11 cellular contexts compared by ENCODE assay signal in the genomic region with DNA sequence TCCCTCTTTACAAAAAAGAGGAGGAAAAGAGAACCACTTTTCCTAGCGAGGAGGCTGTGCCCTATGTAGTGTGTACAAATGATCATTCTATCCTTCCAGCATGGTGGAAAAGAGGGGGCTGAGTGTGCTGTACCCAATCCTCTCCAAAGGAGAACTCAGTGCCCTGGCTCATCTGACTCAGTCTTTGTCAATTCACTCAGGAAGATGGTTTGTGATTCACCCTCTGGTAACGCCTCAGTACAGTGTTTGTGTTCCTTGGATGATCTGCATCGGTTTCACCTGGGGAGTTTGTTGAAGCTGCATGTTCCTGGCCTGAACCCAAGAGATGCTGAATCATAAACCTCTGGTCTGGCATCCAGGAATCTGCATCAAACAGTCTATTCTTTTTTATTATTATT. TPM values are rescaled to one million over a fixed set of nuclear protein-coding genes. Genes with fewer than 3 reads are reported as not detected.
A peak's percentile ranks its signal among the peaks of the same experiment; 100 is the strongest.
DNase-seq lines count a peak whose midpoint lies in the region; ATAC-seq and TF ChIP-seq lines count a peak whose summit lies in the region.
"Had no signal": no experiment of that assay in that cellular context is flagged by ENCODE, and none has a peak within 500 bp of the region (broad histone marks: within the 10 kb centered on the region; RNA-seq: fewer than 3 reads in every experiment).

No MANE protein-coding gene starts in this region.

- peak; percentile 62 for DNase-seq in activated CD4-positive, alpha-beta memory T cell treated with anti-CD3 and anti-CD28 coated beads for 36 hours
- DNase-seq in activated CD4-positive, alpha-beta memory T cell treated with anti-CD3 and anti-CD28 coated beads, Interleukin-2, amount 10 ng/mL, durations not matched to agents 7 days and 5 days, result no peak
- DNase-seq in SJSA1 (ENCODE audit: low read depth in 1 of 2, low spot score in 2 of 2) (peak; percentile 46 to 61), foreskin keratinocyte (peak; percentile 98 to 99), upper lobe of right lung (no peak), left lobe of liver (ENCODE audit: low spot score) (no peak), NCI-H526 (lab: John Stamatoyannopoulos, UW) (no peak)
- no peak for DNase-seq in stimulated activated naive B cell treated with anti-CD40 and anti-IgM and Interleukin-4, amounts not matched to agents 10 μg/mL and 1 μg/mL and 100 μg/mL, for 72 hours
- DNase-seq: activated CD8-positive, alpha-beta memory T cell treated with anti-CD3 and anti-CD28 coated beads, Interleukin-2, amount 50 U/mL, for 4 hours; nephron progenitor cell had no signal

- no peaks in the 10 kb centered on the region for H3K9me3 Mint-ChIP-seq in activated CD4-positive, alpha-beta memory T cell treated with anti-CD3 and anti-CD28 coated beads for 36 hours
- no peaks in the 10 kb centered on the region for H3K9me3 Mint-ChIP-seq in activated CD4-positive, alpha-beta memory T cell treated with anti-CD3 and anti-CD28 coated beads, Interleukin-2, amount 10 ng/mL, durations not matched to agents 7 days and 5 days
- H3K9me3 Mint-ChIP-seq in stimulated activated naive B cell treated with anti-CD40 and anti-IgM and Interleukin-4, amounts not matched to agents 10 μg/mL and 1 μg/mL and 100 μg/mL, for 72 hours, result no peaks in the 10 kb centered on the region
- H3K9me3 Mint-ChIP-seq: nephron progenitor cell had no signal

- no peak overlapping the region for H3K4me3 Mint-ChIP-seq in activated CD4-positive, alpha-beta memory T cell treated with anti-CD3 and anti-CD28 coated beads for 36 hours
- H3K4me3 Mint-ChIP-seq in activated CD4-positive, alpha-beta memory T cell treated with anti-CD3 and anti-CD28 coated beads, Interleukin-2, amount 10 ng/mL, durations not matched to agents 7 days and 5 days, result no peak overlapping the region
- no peak overlapping the region for H3K4me3 Mint-ChIP-seq in stimulated activated naive B cell treated with anti-CD40 and anti-IgM and Interleukin-4, amounts not matched to agents 10 μg/mL and 1 μg/mL and 100 μg/mL, for 72 hours
- H3K4me3 Mint-ChIP-seq: nephron progenitor cell had no signal

- H3K4me1 ChIP-seq in SJSA1 (replicated peaks) (peaks cover 7% of the 10 kb centered on the region), foreskin keratinocyte (peaks cover 21% of the 10 kb centered on the region), upper lobe of right lung (no peaks in the 10 kb centered on the region)

- POLR2A ChIA-PET in activated CD4-positive, alpha-beta memory T cell treated with anti-CD3 and anti-CD28 coated beads for 36 hours (lab: Charles Lee), result no interaction called here
- POLR2A ChIA-PET in activated CD4-positive, alpha-beta memory T cell treated with anti-CD3 and anti-CD28 coated beads, Interleukin-2, amount 10 ng/mL, durations not matched to agents 7 days and 5 days (lab: Charles Lee), result no interaction called here

- H3K27ac Mint-ChIP-seq in activated CD4-positive, alpha-beta memory T cell treated with anti-CD3 and anti-CD28 coated beads for 36 hours, result no peak overlapping the region
- H3K27ac Mint-ChIP-seq in activated CD4-positive, alpha-beta memory T cell treated with anti-CD3 and anti-CD28 coated beads, Interleukin-2, amount 10 ng/mL, durations not matched to agents 7 days and 5 days, result no peak overlapping the region
- H3K27ac Mint-ChIP-seq in stimulated activated naive B cell treated with anti-CD40 and anti-IgM and Interleukin-4, amounts not matched to agents 10 μg/mL and 1 μg/mL and 100 μg/mL, for 72 hours, result no peak overlapping the region
- H3K27ac Mint-ChIP-seq: nephron progenitor cell had no signal

- H3K27me3 Mint-ChIP-seq in activated CD4-positive, alpha-beta memory T cell treated with anti-CD3 and anti-CD28 coated beads for 36 hours, result peaks cover 24% of the 10 kb centered on the region
- H3K27me3 Mint-ChIP-seq in activated CD4-positive, alpha-beta memory T cell treated with anti-CD3 and anti-CD28 coated beads, Interleukin-2, amount 10 ng/mL, durations not matched to agents 7 days and 5 days, result peaks cover 21% of the 10 kb centered on the region
- peaks cover 0 to 4% of the 10 kb centered on the region in 2 donors for H3K27me3 Mint-ChIP-seq in stimulated activated naive B cell treated with anti-CD40 and anti-IgM and Interleukin-4, amounts not matched to agents 10 μg/mL and 1 μg/mL and 100 μg/mL, for 72 hours

- TF ChIP-seq CTCF in foreskin keratinocyte (conservative IDR thresholded peaks at IDR 0.05) (no peak), upper lobe of right lung (IDR thresholded peaks at IDR 0.05) (no peak)

- H3K9me3 ChIP-seq in SJSA1 (replicated peaks), result no peaks in the 10 kb centered on the region
- no peaks in the 10 kb centered on the region for H3K9me3 ChIP-seq in upper lobe of right lung

- no peak overlapping the region for H3K27ac ChIP-seq in SJSA1
- peak overlapping the region; percentile 91 for H3K27ac ChIP-seq in foreskin keratinocyte
- no peak overlapping the region for H3K27ac ChIP-seq in upper lobe of right lung
- H3K27ac ChIP-seq: HL-60 had no signal

- peaks cover 9% of the 10 kb centered on the region for H3K4me1 Mint-ChIP-seq in activated CD4-positive, alpha-beta memory T cell treated with anti-CD3 and anti-CD28 coated beads for 36 hours (ENCODE audit: low read depth)
- H3K4me1 Mint-ChIP-seq in activated CD4-positive, alpha-beta memory T cell treated with anti-CD3 and anti-CD28 coated beads, Interleukin-2, amount 10 ng/mL, durations not matched to agents 7 days and 5 days, result peaks cover 9% of the 10 kb centered on the region
- H3K4me1 Mint-ChIP-seq in stimulated activated naive B cell treated with anti-CD40 and anti-IgM and Interleukin-4, amounts not matched to agents 10 μg/mL and 1 μg/mL and 100 μg/mL, for 72 hours, result peaks cover 1 to 4% of the 10 kb centered on the region in 2 donors

- H3K36me3 Mint-ChIP-seq in activated CD4-positive, alpha-beta memory T cell treated with anti-CD3 and anti-CD28 coated beads for 36 hours, result no peaks in the 10 kb centered on the region
- no peaks in the 10 kb centered on the region for H3K36me3 Mint-ChIP-seq in activated CD4-positive, alpha-beta memory T cell treated with anti-CD3 and anti-CD28 coated beads, Interleukin-2, amount 10 ng/mL, durations not matched to agents 7 days and 5 days (ENCODE audit: low read depth)
- no peaks in the 10 kb centered on the region for H3K36me3 Mint-ChIP-seq in stimulated activated naive B cell treated with anti-CD40 and anti-IgM and Interleukin-4, amounts not matched to agents 10 μg/mL and 1 μg/mL and 100 μg/mL, for 72 hours

- peak; percentile 99 for ATAC-seq in foreskin keratinocyte
- peak; percentile 27 to 73 for ATAC-seq in stimulated activated naive B cell treated with anti-CD40 and anti-IgM and Interleukin-4, amounts not matched to agents 10 μg/mL and 1 μg/mL and 100 μg/mL, for 72 hours (replicated peaks)
- ATAC-seq in upper lobe of right lung, result no peak
- ATAC-seq in left lobe of liver, result no peak

- H3K27me3 ChIP-seq in SJSA1 (replicated peaks), result no peaks in the 10 kb centered on the region
- no peaks in the 10 kb centered on the region for H3K27me3 ChIP-seq in foreskin keratinocyte
- H3K27me3 ChIP-seq in upper lobe of right lung, result no peaks in the 10 kb centered on the region

- intact Hi-C loops in activated CD4-positive, alpha-beta memory T cell treated with anti-CD3 and anti-CD28 coated beads for 36 hours (cut with micrococcal nuclease), result loop anchor here (1.0 to 10.0 kb wide), 4 partner anchors 8 to 1208 kb away; no protein-coding TSS in a partner anchor
- intact Hi-C loops in upper lobe of right lung (cut with DNase I), result no loop called here

- H3K36me3 ChIP-seq in SJSA1 (no peaks in the 10 kb centered on the region), upper lobe of right lung (no peaks in the 10 kb centered on the region)

- CTCF ChIA-PET in activated CD4-positive, alpha-beta memory T cell treated with anti-CD3 and anti-CD28 coated beads for 36 hours (lab: Charles Lee), result interaction anchor here (0.6 to 3.3 kb wide), 21 partner anchors 9 to 1206 kb away, joined by 3 to 35 read pairs (median 5); partner anchors contain the start of genes CCDC122, DNAJC15 and LACC1
- CTCF ChIA-PET in activated CD4-positive, alpha-beta memory T cell treated with anti-CD3 and anti-CD28 coated beads, Interleukin-2, amount 10 ng/mL, durations not matched to agents 7 days and 5 days (lab: Charles Lee), result interaction anchor here (0.6 to 2.0 kb wide), 9 partner anchors 9 to 1210 kb away, joined by 3 to 6 read pairs (median 4); partner anchors contain the start of gene ENOX1

- H3K4me3 ChIP-seq in SJSA1 (no peak overlapping the region), upper lobe of right lung (no peak overlapping the region)

RNA-seq across cellular contexts. Expression of gene ENOX1, which starts 18.3 kb away (rescaled TPM):
- under 1 TPM; 0.44 to 0.45 TPM for total RNA-seq in activated CD4-positive, alpha-beta memory T cell treated with anti-CD3 and anti-CD28 coated beads for 36 hours
- under 1 TPM; 0.25 to 0.38 TPM for total RNA-seq in activated CD4-positive, alpha-beta memory T cell treated with anti-CD3 and anti-CD28 coated beads, Interleukin-2, amount 10 ng/mL, durations not matched to agents 7 days and 5 days
- 0.28 and 1.3 TPM in 2 replicates for total RNA-seq in SJSA1 (2014; rRNA removed; shearing (Covaris generic))
- total RNA-seq in foreskin keratinocyte (0.92 and 1.5 TPM in 2 replicates), upper lobe of right lung (0.69 TPM), left lobe of liver (0.18 TPM)
- polyA plus RNA-seq in foreskin keratinocyte, result 0.55 and 0.66 TPM in 2 replicates

Comparison
In these comparisons a context has a peak if more than half of its experiments do, and no peak if none do; other contexts are left out.
1. DNase-seq: peak in activated CD4-positive, alpha-beta memory T cell treated with anti-CD3 and anti-CD28 coated beads for 36 hours (single experiment), SJSA1 (2 of 2) and foreskin keratinocyte (2 of 2); none in activated CD4-positive, alpha-beta memory T cell treated with anti-CD3 and anti-CD28 coated beads, Interleukin-2, amount 10 ng/mL, durations not matched to agents 7 days and 5 days (single experiment), stimulated activated naive B cell treated with anti-CD40 and anti-IgM and Interleukin-4, amounts not matched to agents 10 μg/mL and 1 μg/mL and 100 μg/mL, for 72 hours (single experiment), upper lobe of right lung (single experiment), left lobe of liver (single experiment) and NCI-H526 (0 of 2).
2. ATAC-seq: peak in foreskin keratinocyte (single experiment) and stimulated activated naive B cell treated with anti-CD40 and anti-IgM and Interleukin-4, amounts not matched to agents 10 μg/mL and 1 μg/mL and 100 μg/mL, for 72 hours (2 of 2); none in upper lobe of right lung (single experiment) and left lobe of liver (single experiment).